In the genomic region with DNA sequence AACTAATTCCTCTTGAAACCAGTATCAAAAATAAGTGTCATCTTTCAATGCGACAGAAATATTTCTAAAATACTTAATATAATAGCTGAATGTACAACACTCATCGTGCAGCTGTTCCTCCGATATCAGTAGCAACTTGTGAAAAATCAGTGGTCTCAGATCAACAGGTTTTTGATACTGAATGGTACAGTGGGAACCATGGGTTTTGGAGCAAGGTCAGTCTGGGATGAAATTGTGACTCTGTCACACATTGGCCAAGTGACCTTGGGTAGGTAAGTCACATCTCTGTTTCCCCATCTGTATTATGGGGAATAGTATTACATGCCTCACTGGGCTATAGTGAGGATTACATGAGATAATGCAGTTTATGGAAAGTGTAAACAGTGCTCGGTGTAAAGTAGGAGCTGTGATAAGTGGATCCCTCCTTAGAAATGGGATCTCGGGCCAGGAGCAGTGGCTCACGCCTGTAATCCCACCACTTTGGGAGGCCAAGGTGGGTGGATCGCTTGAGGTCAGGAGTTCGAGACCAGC, we compare ENCODE assay signal across 22 cellular contexts. TPM values are rescaled to one million over a fixed set of nuclear protein-coding genes. Genes with fewer than 3 reads are reported as not detected.
DNase-seq lines count a peak whose midpoint lies in the region; ATAC-seq and TF ChIP-seq lines count a peak whose summit lies in the region.
"Had no signal": no experiment of that assay in that cellular context is flagged by ENCODE, and none has a peak within 500 bp of the region (broad histone marks: within the 10 kb centered on the region; RNA-seq: fewer than 3 reads in every experiment).

No MANE protein-coding gene starts in this region.

- H3K27me3 Mint-ChIP-seq in MCF 10A (ENCODE audit: insufficient read depth, unreplicated experiment), result no peaks in the 10 kb centered on the region
- no peaks in the 10 kb centered on the region for H3K27me3 Mint-ChIP-seq in activated T-helper 17 cell treated with anti-CD3 and anti-CD28 coated beads, Interleukin-2, amount 50 U/mL, for 72 hours
- H3K27me3 Mint-ChIP-seq in naive thymus-derived CD4-positive, alpha-beta T cell, result no peaks in the 10 kb centered on the region
- H3K27me3 Mint-ChIP-seq in stimulated activated naive B cell treated with anti-CD40 and anti-IgM and Interleukin-4, amounts not matched to agents 10 μg/mL and 1 μg/mL and 100 μg/mL, for 72 hours, result no peaks in the 10 kb centered on the region

- CTCF ChIA-PET in MCF 10A (lab: Yijun Ruan, JAX), result interaction anchor here (0.6 to 12.9 kb wide), 5 partner anchors 10 to 1018 kb away, joined by 3 to 224 read pairs (median 6); no protein-coding TSS in a partner anchor
- CTCF ChIA-PET in naive thymus-derived CD4-positive, alpha-beta T cell (lab: Charles Lee), result interaction anchor here (0.8 to 1.5 kb wide), 3 partner anchors 10 to 336 kb away, joined by 3 to 7 read pairs (median 3); partner anchors contain the start of gene EXOSC2

- H3K36me3 Mint-ChIP-seq in MCF 10A (ENCODE audit: insufficient read depth, unreplicated experiment), result peaks cover 16% of the 10 kb centered on the region
- H3K36me3 Mint-ChIP-seq in activated T-helper 17 cell treated with anti-CD3 and anti-CD28 coated beads, Interleukin-2, amount 50 U/mL, for 72 hours (ENCODE audit: low read depth), result peaks cover 14% of the 10 kb centered on the region
- peaks cover 0 to 8% (median 0%) of the 10 kb centered on the region in 5 donors for H3K36me3 Mint-ChIP-seq in naive thymus-derived CD4-positive, alpha-beta T cell
- H3K36me3 Mint-ChIP-seq in stimulated activated naive B cell treated with anti-CD40 and anti-IgM and Interleukin-4, amounts not matched to agents 10 μg/mL and 1 μg/mL and 100 μg/mL, for 72 hours, result peaks cover 0 to 3% of the 10 kb centered on the region in 2 donors

- DNase-seq in MCF 10A (ENCODE audit: unreplicated experiment), result no peak
- no peak for DNase-seq in breast epithelium (ENCODE audit: low spot score in 2 of 2)
- DNase-seq in naive thymus-derived CD4-positive, alpha-beta T cell, result no peak
- DNase-seq in stimulated activated naive B cell treated with anti-CD40 and anti-IgM and Interleukin-4, amounts not matched to agents 10 μg/mL and 1 μg/mL and 100 μg/mL, for 72 hours, result no peak
- DNase-seq in kidney glomerular epithelial cell (lab: John Stamatoyannopoulos, UW), result no peak
- no peak for DNase-seq in heart right ventricle
- DNase-seq: ACHN; CD8-positive, alpha-beta T cell; EL; GF-D8; KBM-7; NCI-H1092 treated with DMSO at 0.1 percent for 48 hours; NCI-H146; NCI-H2029; NCI-H226; NCI-H524; NCI-H774 had no signal

- WGBS in heart right ventricle, 2 donors, result 84 to 90% methylated on average over 8 of the region's 8 CpGs

- H3K4me3 ChIP-seq in breast epithelium (no peak overlapping the region), heart right ventricle (no peak overlapping the region)
- H3K4me3 ChIP-seq in naive thymus-derived CD4-positive, alpha-beta T cell (ENCODE audit: low read length), result no peak overlapping the region
- H3K4me3 ChIP-seq: BLaER1 treated with 17β-estradiol and CSF1 and Interleukin-3, amounts not matched to agents 10 nM and 100 nM; Peyer's patch had no signal

- POLR2A ChIA-PET in MCF 10A (lab: Yijun Ruan, JAX), result interaction anchor here (0.6 to 1.7 kb wide), 5 partner anchors 9 to 850 kb away, joined by 3 to 8 read pairs (median 3); partner anchors contain the start of gene EXOSC2
- POLR2A ChIA-PET in naive thymus-derived CD4-positive, alpha-beta T cell (lab: Charles Lee), result interaction anchor here (1.5 kb wide), 1 partner anchor 18 kb away, joined by 6 read pairs; the partner anchor contains the start of gene EXOSC2

- H3K27me3 ChIP-seq in breast epithelium (no peaks in the 10 kb centered on the region), heart right ventricle (no peaks in the 10 kb centered on the region)
- no peaks in the 10 kb centered on the region for H3K27me3 ChIP-seq in naive thymus-derived CD4-positive, alpha-beta T cell (ENCODE audit: control insufficient read depth in 2 of 2, insufficient read depth in 2 of 2, low read length in 2 of 2)
- H3K27me3 ChIP-seq: BLaER1 treated with 17β-estradiol and CSF1 and Interleukin-3, amounts not matched to agents 10 nM and 100 nM; Peyer's patch had no signal

- peaks cover 3 to 8% of the 10 kb centered on the region in 2 donors for H3K4me1 ChIP-seq in breast epithelium
- H3K4me1 ChIP-seq in naive thymus-derived CD4-positive, alpha-beta T cell (ENCODE audit: control insufficient read depth in 2 of 2, insufficient read depth in 2 of 2, low read length in 2 of 2), result peaks cover 22 to 28% of the 10 kb centered on the region in 2 donors
- peaks cover 0 to 31% (median 21%) of the 10 kb centered on the region in 9 donors for H3K4me1 ChIP-seq in heart right ventricle

- H3K4me3 Mint-ChIP-seq in MCF 10A (ENCODE audit: unreplicated experiment), result peak overlapping the region; percentile 29
- H3K4me3 Mint-ChIP-seq in activated T-helper 17 cell treated with anti-CD3 and anti-CD28 coated beads, Interleukin-2, amount 50 U/mL, for 72 hours, result peak overlapping the region; percentile 91
- peak overlapping the region in 8 of 10 donors; percentile 4 to 77 (median 28) for H3K4me3 Mint-ChIP-seq in naive thymus-derived CD4-positive, alpha-beta T cell
- no peak overlapping the region for H3K4me3 Mint-ChIP-seq in stimulated activated naive B cell treated with anti-CD40 and anti-IgM and Interleukin-4, amounts not matched to agents 10 μg/mL and 1 μg/mL and 100 μg/mL, for 72 hours

- H3K27ac ChIP-seq in breast epithelium (no peak overlapping the region), heart right ventricle (no peak overlapping the region)
- H3K27ac ChIP-seq in naive thymus-derived CD4-positive, alpha-beta T cell (ENCODE audit: low read depth, low read length), result no peak overlapping the region
- H3K27ac ChIP-seq: BLaER1 treated with 17β-estradiol and CSF1 and Interleukin-3, amounts not matched to agents 10 nM and 100 nM; Peyer's patch had no signal

- H3K9me3 ChIP-seq in breast epithelium (no peaks in the 10 kb centered on the region), heart right ventricle (no peaks in the 10 kb centered on the region)
- H3K9me3 ChIP-seq in naive thymus-derived CD4-positive, alpha-beta T cell (ENCODE audit: control insufficient read depth in 2 of 3, low read length in 3 of 3), result no peaks in the 10 kb centered on the region
- H3K9me3 ChIP-seq: BLaER1 treated with 17β-estradiol and CSF1 and Interleukin-3, amounts not matched to agents 10 nM and 100 nM; Peyer's patch had no signal

- H3K36me3 ChIP-seq in breast epithelium (no peaks in the 10 kb centered on the region), heart right ventricle (peaks cover 0 to 8% (median 0%) of the 10 kb centered on the region in 9 donors)
- peaks cover 0 to 7% (median 0%) of the 10 kb centered on the region in 3 experiments for H3K36me3 ChIP-seq in naive thymus-derived CD4-positive, alpha-beta T cell (ENCODE audit: control insufficient read depth in 2 of 3, insufficient read depth in 3 of 3, low read length in 3 of 3)
- H3K36me3 ChIP-seq: Peyer's patch had no signal

- no TSS peak for BruUV-seq in MCF 10A (replicated peaks; lab: Mats Ljungman, UMichigan)

- TF ChIP-seq POLR2A in breast epithelium (IDR thresholded peaks at IDR 0.05), result no peak

- no peaks in the 10 kb centered on the region for H3K9me3 Mint-ChIP-seq in MCF 10A (ENCODE audit: unreplicated experiment)
- no peaks in the 10 kb centered on the region for H3K9me3 Mint-ChIP-seq in activated T-helper 17 cell treated with anti-CD3 and anti-CD28 coated beads, Interleukin-2, amount 50 U/mL, for 72 hours
- peaks cover 0 to 2% (median 0%) of the 10 kb centered on the region in 11 donors for H3K9me3 Mint-ChIP-seq in naive thymus-derived CD4-positive, alpha-beta T cell
- H3K9me3 Mint-ChIP-seq in stimulated activated naive B cell treated with anti-CD40 and anti-IgM and Interleukin-4, amounts not matched to agents 10 μg/mL and 1 μg/mL and 100 μg/mL, for 72 hours, result no peaks in the 10 kb centered on the region
- H3K9me3 Mint-ChIP-seq: CD8-positive, alpha-beta T cell had no signal

- no peak overlapping the region for H3K27ac Mint-ChIP-seq in MCF 10A (ENCODE audit: low read depth, unreplicated experiment)
- no peak overlapping the region for H3K27ac Mint-ChIP-seq in activated T-helper 17 cell treated with anti-CD3 and anti-CD28 coated beads, Interleukin-2, amount 50 U/mL, for 72 hours
- peak overlapping the region in 1 of 9 donors; percentile 25 for H3K27ac Mint-ChIP-seq in naive thymus-derived CD4-positive, alpha-beta T cell
- peak overlapping the region; percentile 25 for H3K27ac Mint-ChIP-seq in stimulated activated naive B cell treated with anti-CD40 and anti-IgM and Interleukin-4, amounts not matched to agents 10 μg/mL and 1 μg/mL and 100 μg/mL, for 72 hours
- H3K27ac Mint-ChIP-seq: CD8-positive, alpha-beta T cell had no signal

- no peak for TF ChIP-seq CTCF in MCF 10A (IDR thresholded peaks at IDR 0.05; ENCODE audit: unreplicated experiment)
- no peak for TF ChIP-seq CTCF in breast epithelium (IDR thresholded peaks at IDR 0.05)
- no peak for TF ChIP-seq CTCF in heart right ventricle (IDR thresholded peaks at IDR 0.05)

- intact Hi-C loops in MCF 10A (cut with micrococcal nuclease) (no loop called here), breast epithelium (cut with DNase I; ENCODE audit: low total_unique reads) (loop anchor here (10.0 kb wide), 1 partner anchor 64 kb away; no protein-coding TSS in a partner anchor), heart right ventricle (cut with DNase I) (loop anchor here in 8 of 10 donors (5.0 to 10.0 kb wide), 5 partner anchors 54 to 414 kb away; partner anchors contain the start of genes ABL1 (in 1 of the 8) and NUP214 (in 1 of the 8))
- intact Hi-C loops in naive thymus-derived CD4-positive, alpha-beta T cell (cut with micrococcal nuclease), result loop anchor here (10.0 kb wide), 2 partner anchors 124 to 1694 kb away; partner anchors contain the start of genes ABL1 (in 2 of the 2) and TTF1 (in 1 of the 2)

- no peak for ATAC-seq in activated T-helper 17 cell treated with anti-CD3 and anti-CD28 coated beads, Interleukin-2, amount 50 U/mL, for 72 hours (replicated peaks)
- no peak for ATAC-seq in naive thymus-derived CD4-positive, alpha-beta T cell
- no peak for ATAC-seq in stimulated activated naive B cell treated with anti-CD40 and anti-IgM and Interleukin-4, amounts not matched to agents 10 μg/mL and 1 μg/mL and 100 μg/mL, for 72 hours (replicated peaks)
- ATAC-seq in heart right ventricle (no peak), GM19452 (IDR thresholded peaks at IDR 0.05; ENCODE audit: unreplicated experiment) (no peak)
- ATAC-seq: CD8-positive, alpha-beta T cell had no signal

- peaks cover 8% of the 10 kb centered on the region for H3K4me1 Mint-ChIP-seq in MCF 10A (ENCODE audit: insufficient read depth, unreplicated experiment)
- H3K4me1 Mint-ChIP-seq in activated T-helper 17 cell treated with anti-CD3 and anti-CD28 coated beads, Interleukin-2, amount 50 U/mL, for 72 hours, result peaks cover 16% of the 10 kb centered on the region
- H3K4me1 Mint-ChIP-seq in naive thymus-derived CD4-positive, alpha-beta T cell, result peaks cover 23 to 35% (median 29%) of the 10 kb centered on the region in 7 donors
- H3K4me1 Mint-ChIP-seq in stimulated activated naive B cell treated with anti-CD40 and anti-IgM and Interleukin-4, amounts not matched to agents 10 μg/mL and 1 μg/mL and 100 μg/mL, for 72 hours, result peaks cover 16 to 37% of the 10 kb centered on the region in 2 donors

RNA-seq across cellular contexts. Expression of gene EXOSC2, which starts 17.3 kb away (rescaled TPM):
- 42.3 and 57.7 TPM in 2 replicates for total RNA-seq in MCF 10A (2022)
- 10 to 100 TPM; 17.8 to 32.2 (median 30.2) TPM for total RNA-seq in breast epithelium
- 10 to 100 TPM; 66.9 to 89.1 TPM for total RNA-seq in activated T-helper 17 cell treated with anti-CD3 and anti-CD28 coated beads, Interleukin-2, amount 50 U/mL, for 72 hours
- total RNA-seq in naive thymus-derived CD4-positive, alpha-beta T cell, result 10 to 100 TPM; 44.2 to 60.7 (median 59.5) TPM
- polyA plus RNA-seq in naive thymus-derived CD4-positive, alpha-beta T cell, result 10 to 100 TPM; 31.4 to 39.9 TPM
- total RNA-seq in heart right ventricle, result 10 to 100 TPM; 11.9 to 17.7 (median 13.1) TPM
- 10 to 100 TPM; 10.8 to 15.0 TPM for polyA plus RNA-seq in heart right ventricle

RNA-seq across cellular contexts. Expression of gene PRDM12, which starts 46.5 kb away (rescaled TPM):
- total RNA-seq in MCF 10A (2022), result 0.28 and 0.29 TPM in 2 replicates
- total RNA-seq in breast epithelium, result not detected
- under 1 TPM in 1 of 2 donors, not detected in 1; 0.15 TPM for total RNA-seq in activated T-helper 17 cell treated with anti-CD3 and anti-CD28 coated beads, Interleukin-2, amount 50 U/mL, for 72 hours
- total RNA-seq in naive thymus-derived CD4-positive, alpha-beta T cell, result not detected
- under 1 TPM in 1 of 2 donors, not detected in 1; 0.07 TPM for polyA plus RNA-seq in naive thymus-derived CD4-positive, alpha-beta T cell
- total RNA-seq in heart right ventricle, result not detected
- polyA plus RNA-seq in heart right ventricle, result under 1 TPM in 1 of 2 donors, not detected in 1; 0.01 TPM
- total RNA-seq: CD8-positive, alpha-beta T cell; H4 had no signal

Comparison
In these comparisons a context has a peak if more than half of its experiments do, and no peak if none do; other contexts are left out.
1. H3K4me3 Mint-ChIP-seq: peak in MCF 10A (single experiment), activated T-helper 17 cell treated with anti-CD3 and anti-CD28 coated beads, Interleukin-2, amount 50 U/mL, for 72 hours (single experiment) and naive thymus-derived CD4-positive, alpha-beta T cell (8 of 10); none in stimulated activated naive B cell treated with anti-CD40 and anti-IgM and Interleukin-4, amounts not matched to agents 10 μg/mL and 1 μg/mL and 100 μg/mL, for 72 hours (0 of 2).